ENCODE assay signal across 1 cellular context in genomic region chr17:4968166-4968915, GRCh38.
TF ChIP-seq lines count a peak whose summit lies in the region.

No MANE protein-coding gene starts in this region.

TF ChIP-seq in HCT116, 20 proteins besides CTCF, POLR2A, EP300 and RAD21 (continued from another document):
- no peak for TF ChIP-seq EZH2phosphoT487 (IDR thresholded peaks at IDR 0.05; ENCODE audit: borderline replicate concordance)
TF ChIP-seq in HCT116: peak in this region for 0.
